Comparison of ENCODE assay signal across 9 cellular contexts in the genomic region with DNA sequence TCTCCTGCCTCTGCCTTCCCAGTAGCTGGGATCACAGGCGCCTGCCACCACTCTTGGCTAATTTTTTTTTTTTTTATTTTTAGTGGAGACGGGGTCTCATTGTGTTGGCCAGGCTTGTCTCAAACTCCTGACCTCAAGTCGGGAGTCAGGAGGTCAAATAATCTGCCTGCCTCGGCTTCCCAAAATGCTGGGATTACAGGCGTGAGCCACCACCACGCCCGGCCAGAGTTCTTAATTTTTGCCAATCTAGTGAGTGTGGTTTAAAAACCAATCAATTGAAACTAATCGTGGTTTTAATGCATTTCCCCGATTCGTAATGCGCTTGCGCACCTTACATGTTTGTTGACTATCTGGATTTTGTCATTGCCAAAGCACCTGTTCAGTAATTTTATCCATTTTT. TPM values are rescaled to one million over a fixed set of nuclear protein-coding genes. Genes with fewer than 3 reads are reported as not detected.
DNase-seq lines count a peak whose midpoint lies in the region; ATAC-seq and TF ChIP-seq lines count a peak whose summit lies in the region.
"Had no signal": no experiment of that assay in that cellular context is flagged by ENCODE, and none has a peak within 500 bp of the region (broad histone marks: within the 10 kb centered on the region; RNA-seq: fewer than 3 reads in every experiment).

No MANE protein-coding gene starts in this region.

- H3K9me3 Mint-ChIP-seq in activated CD4-positive, alpha-beta memory T cell treated with anti-CD3 and anti-CD28 coated beads, Interleukin-2, amount 10 ng/mL, durations not matched to agents 7 days and 5 days, result no peaks in the 10 kb centered on the region

- peak overlapping the region; percentile 84 for H2AFZ ChIP-seq in SK-N-SH (ENCODE audit: low read depth)

- H3K4me3 Mint-ChIP-seq in activated CD4-positive, alpha-beta memory T cell treated with anti-CD3 and anti-CD28 coated beads, Interleukin-2, amount 10 ng/mL, durations not matched to agents 7 days and 5 days, result peak overlapping the region; percentile 95

- no peak for TF ChIP-seq RAD21 in SK-N-SH (IDR thresholded peaks at IDR 0.05; ENCODE audit: low read length)

- CTCF ChIA-PET in SK-N-SH (lab: Yijun Ruan, JAX), result no interaction called here
- CTCF ChIA-PET in activated CD4-positive, alpha-beta memory T cell treated with anti-CD3 and anti-CD28 coated beads, Interleukin-2, amount 10 ng/mL, durations not matched to agents 7 days and 5 days (lab: Charles Lee), result no interaction called here

- peaks cover 34% of the 10 kb centered on the region for H3K4me1 Mint-ChIP-seq in activated CD4-positive, alpha-beta memory T cell treated with anti-CD3 and anti-CD28 coated beads, Interleukin-2, amount 10 ng/mL, durations not matched to agents 7 days and 5 days

- ATAC-seq in SK-N-SH treated with all-trans-retinoic acid at 6 μM for 48 hours (no peak), HG03457 (IDR thresholded peaks at IDR 0.05; ENCODE audit: unreplicated experiment) (no peak)

- peaks cover 33% of the 10 kb centered on the region for H3K36me3 Mint-ChIP-seq in activated CD4-positive, alpha-beta memory T cell treated with anti-CD3 and anti-CD28 coated beads, Interleukin-2, amount 10 ng/mL, durations not matched to agents 7 days and 5 days (ENCODE audit: low read depth)

- H3K27ac ChIP-seq in SK-N-SH (ENCODE audit: low read depth in 2 of 2, low read length in 1 of 2) (peak overlapping the region; percentile 91 to 94; a peak in 3 of 4 replicates), iPS-20b (ENCODE audit: low read length) (no peak overlapping the region), stomach (peak overlapping the region in 4 of 5 donors; percentile 81 to 94 (median 90))

- H3K36me3 ChIP-seq in SK-N-SH (replicated peaks in 1 of 2; ENCODE audit: control insufficient read depth in 1 of 2, insufficient read depth in 2 of 2, low read length in 1 of 2) (peaks cover 15 to 18% of the 10 kb centered on the region in 2 experiments), iPS-20b (ENCODE audit: insufficient read depth, low read depth, low read length) (peaks cover 18% of the 10 kb centered on the region), stomach (peaks cover 0 to 23% (median 15%) of the 10 kb centered on the region in 4 donors)

- no peaks in the 10 kb centered on the region for H3K27me3 ChIP-seq in SK-N-SH (ENCODE audit: insufficient read depth)
- no peaks in the 10 kb centered on the region for H3K27me3 ChIP-seq in iPS-20b (ENCODE audit: insufficient read depth, low read length)
- no peaks in the 10 kb centered on the region for H3K27me3 ChIP-seq in stomach

- H3F3A ChIP-seq in SK-N-SH (replicated peaks; ENCODE audit: insufficient read depth), result peaks cover 13% of the 10 kb centered on the region

- TF ChIP-seq CTCF in SK-N-SH (IDR thresholded peaks at IDR 0.05) (no peak), stomach (IDR thresholded peaks at IDR 0.05) (no peak), GM13977 (IDR thresholded peaks at IDR 0.05; ENCODE audit: extremely low read depth, insufficient read depth, missing control alignments) (no peak)

- H3K9me3 ChIP-seq in SK-N-SH (no peaks in the 10 kb centered on the region), iPS-20b (ENCODE audit: insufficient read depth, low read depth, low read length) (no peaks in the 10 kb centered on the region), stomach (peaks cover 0 to 5% (median 0%) of the 10 kb centered on the region in 4 donors)

- WGBS in SK-N-SH (ENCODE audit: low lambda C conversion rate), result 54% methylated on average over 12 of the region's 12 CpGs
- WGBS in stomach, 5 donors, result 84 to 89% (median 86%) methylated on average over 12 of the region's 12 CpGs

- H3K27ac Mint-ChIP-seq in activated CD4-positive, alpha-beta memory T cell treated with anti-CD3 and anti-CD28 coated beads, Interleukin-2, amount 10 ng/mL, durations not matched to agents 7 days and 5 days, result peak overlapping the region; percentile 89

- no peaks in the 10 kb centered on the region for H3K9me2 ChIP-seq in SK-N-SH

- intact Hi-C loops in stomach (cut with DNase I; ENCODE audit: low total_unique reads), result no loop called here

- peak overlapping the region; percentile 70 to 78 for H3K4me3 ChIP-seq in SK-N-SH (ENCODE audit: low read depth in 2 of 2, low read length in 1 of 2)
- peak overlapping the region; percentile 92 for H3K4me3 ChIP-seq in iPS-20b (ENCODE audit: low read length)
- H3K4me3 ChIP-seq in stomach, result peak overlapping the region in 3 of 4 donors; percentile 61 to 98 (median 74)

- in situ Hi-C loops in GM13977 (cut with MboI; ENCODE audit: low pct_unique_long_range_greater_than_20kb, low sequenced_read_pairs, unreplicated experiment), result no loop called here

- H3K9ac ChIP-seq in SK-N-SH (peak overlapping the region; percentile 82), iPS-20b (ENCODE audit: low read depth, low read length) (peak overlapping the region; percentile 79; the same call in 1 of the 2 replicates)

- no peak for TF ChIP-seq POLR2A in stomach (IDR thresholded peaks at IDR 0.05)

- TF ChIP-seq EP300 in SK-N-SH (IDR thresholded peaks at IDR 0.05; ENCODE audit: borderline replicate concordance in 1 of 2, low read depth in 1 of 2, low read length in 1 of 2) (no peak), stomach (IDR thresholded peaks at IDR 0.05) (no peak)

- H4K20me1 ChIP-seq in SK-N-SH (ENCODE audit: insufficient read depth), result peaks cover 17% of the 10 kb centered on the region

- peaks cover 40% of the 10 kb centered on the region for H3K79me2 ChIP-seq in SK-N-SH (ENCODE audit: insufficient read depth)

- POLR2A ChIA-PET in SK-N-SH (lab: Yijun Ruan, JAX), result no interaction called here
- POLR2A ChIA-PET in activated CD4-positive, alpha-beta memory T cell treated with anti-CD3 and anti-CD28 coated beads, Interleukin-2, amount 10 ng/mL, durations not matched to agents 7 days and 5 days (lab: Charles Lee), result interaction anchor here (0.6 kb wide), 1 partner anchor 1240 kb away, joined by 3 read pairs; no protein-coding TSS in a partner anchor

- peak overlapping the region; percentile 68 for H3K4me2 ChIP-seq in SK-N-SH

- peaks cover 8% of the 10 kb centered on the region for H3K27me3 Mint-ChIP-seq in activated CD4-positive, alpha-beta memory T cell treated with anti-CD3 and anti-CD28 coated beads, Interleukin-2, amount 10 ng/mL, durations not matched to agents 7 days and 5 days

- no peak for DNase-seq in SK-N-SH
- DNase-seq in activated CD4-positive, alpha-beta memory T cell treated with anti-CD3 and anti-CD28 coated beads, Interleukin-2, amount 10 ng/mL, durations not matched to agents 7 days and 5 days, result no peak
- no peak for DNase-seq in stomach
- DNase-seq in GM13977 (ENCODE audit: low spot score), result no peak
- DNase-seq in MV-4-11 (lab: John Stamatoyannopoulos, UW), result no peak
- DNase-seq: T-helper 9 cell had no signal

- H3K4me1 ChIP-seq in SK-N-SH (ENCODE audit: control insufficient read depth in 1 of 2, insufficient read depth in 2 of 2, low read depth in 1 of 2, low read length in 1 of 2), result peaks cover 0 to 9% of the 10 kb centered on the region in 2 experiments; a peak in 2 of 4 replicates
- H3K4me1 ChIP-seq in iPS-20b (ENCODE audit: insufficient read depth, low read length), result no peaks in the 10 kb centered on the region; the same call in 1 of the 2 replicates
- H3K4me1 ChIP-seq in stomach, result peaks cover 25 to 44% (median 38%) of the 10 kb centered on the region in 4 donors

TF ChIP-seq in SK-N-SH, 30 proteins besides CTCF, POLR2A, EP300 and RAD21 (continues in another document):
- TF ChIP-seq FOSL2 (IDR thresholded peaks at IDR 0.05; ENCODE audit: borderline replicate concordance, low read depth) (no peak), GABPA (IDR thresholded peaks at IDR 0.05; ENCODE audit: low read depth) (no peak), RXRA (IDR thresholded peaks at IDR 0.05; ENCODE audit: borderline replicate concordance, low read depth) (no peak), ELF1 (IDR thresholded peaks at IDR 0.05) (no peak), RFX5 (IDR thresholded peaks at IDR 0.05; ENCODE audit: low read length) (no peak)

TF ChIP-seq in SK-N-SH treated with all-trans-retinoic acid at 6 μM for 48 hours, 23 proteins besides CTCF, POLR2A, EP300 and RAD21 (continues in another document):
- TF ChIP-seq BACH2 (CRISPR knock-in tag; IDR thresholded peaks at IDR 0.05; ENCODE audit: borderline replicate concordance) (no peak), ZC3H10 (CRISPR knock-in tag; IDR thresholded peaks at IDR 0.05) (no peak), SNAI2 (CRISPR knock-in tag; IDR thresholded peaks at IDR 0.05) (no peak)
- TF ChIP-seq, protein P1, sequence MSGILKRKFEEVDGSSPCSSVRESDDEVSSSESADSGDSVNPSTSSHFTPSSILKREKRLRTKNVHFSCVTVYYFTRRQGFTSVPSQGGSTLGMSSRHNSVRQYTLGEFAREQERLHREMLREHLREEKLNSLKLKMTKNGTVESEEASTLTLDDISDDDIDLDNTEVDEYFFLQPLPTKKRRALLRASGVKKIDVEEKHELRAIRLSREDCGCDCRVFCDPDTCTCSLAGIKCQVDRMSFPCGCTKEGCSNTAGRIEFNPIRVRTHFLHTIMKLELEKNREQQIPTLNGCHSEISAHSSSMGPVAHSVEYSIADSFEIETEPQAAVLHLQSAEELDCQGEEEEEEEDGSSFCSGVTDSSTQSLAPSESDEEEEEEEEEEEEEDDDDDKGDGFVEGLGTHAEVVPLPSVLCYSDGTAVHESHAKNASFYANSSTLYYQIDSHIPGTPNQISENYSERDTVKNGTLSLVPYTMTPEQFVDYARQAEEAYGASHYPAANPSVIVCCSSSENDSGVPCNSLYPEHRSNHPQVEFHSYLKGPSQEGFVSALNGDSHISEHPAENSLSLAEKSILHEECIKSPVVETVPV (CRISPR knock-in tag; IDR thresholded peaks at IDR 0.05), result no peak

RNA-seq across cellular contexts. Expression of gene SAP18, which starts 0.5 kb away (rescaled TPM):
- 36.6 and 36.8 TPM in 2 replicates for polyA plus RNA-seq in SK-N-SH (2012; rRNA removed)
- 45.4 and 74.2 TPM in 2 replicates for polyA plus RNA-seq in SK-N-SH (2012; cell fraction: cytosol; rRNA removed)
- polyA plus RNA-seq in SK-N-SH (2012; cell fraction: nucleus; rRNA removed), result 12.0 and 20.4 TPM in 2 replicates
- 100 to 1,000 TPM; 183 to 193 TPM for total RNA-seq in activated CD4-positive, alpha-beta memory T cell treated with anti-CD3 and anti-CD28 coated beads, Interleukin-2, amount 10 ng/mL, durations not matched to agents 7 days and 5 days
- total RNA-seq in stomach, result 10 to 100 TPM; 20.3 to 60.8 (median 37.9) TPM
- polyA plus RNA-seq in stomach, result 100 to 1,000 TPM in 1 of 3 donors, 10 to 100 TPM in 2; 70.2 to 113 (median 88.0) TPM

RNA-seq across cellular contexts. Expression of gene SKA3, which starts 37.0 kb away (rescaled TPM):
- polyA plus RNA-seq in SK-N-SH (2012; rRNA removed) (5.9 and 6.4 TPM in 2 replicates), stomach (1 to 10 TPM in 2 of 3 donors, under 1 TPM in 1; 0.76 to 3.1 (median 2.7) TPM)
- 8.3 and 9.0 TPM in 2 replicates for polyA plus RNA-seq in SK-N-SH (2012; cell fraction: cytosol; rRNA removed)
- polyA plus RNA-seq in SK-N-SH (2012; cell fraction: nucleus; rRNA removed), result 2.5 and 4.2 TPM in 2 replicates
- total RNA-seq in activated CD4-positive, alpha-beta memory T cell treated with anti-CD3 and anti-CD28 coated beads, Interleukin-2, amount 10 ng/mL, durations not matched to agents 7 days and 5 days, result 10 to 100 TPM; 33.2 to 34.7 TPM
- total RNA-seq in stomach, result 1 to 10 TPM in 4 of 5 donors, not detected in 1; 1.4 to 3.0 (median 2.5) TPM

RNA-seq across cellular contexts. Expression of gene MRPL57, which starts 37.1 kb away (rescaled TPM):
- polyA plus RNA-seq in SK-N-SH (2012; rRNA removed) (16.4 and 19.9 TPM in 2 replicates), stomach (10 to 100 TPM; 29.1 to 34.5 (median 30.9) TPM)
- 16.3 and 16.5 TPM in 2 replicates for polyA plus RNA-seq in SK-N-SH (2012; cell fraction: cytosol; rRNA removed)
- polyA plus RNA-seq in SK-N-SH (2012; cell fraction: nucleus; rRNA removed), result 7.4 and 8.2 TPM in 2 replicates
- total RNA-seq in activated CD4-positive, alpha-beta memory T cell treated with anti-CD3 and anti-CD28 coated beads, Interleukin-2, amount 10 ng/mL, durations not matched to agents 7 days and 5 days, result 10 to 100 TPM; 18.2 to 18.5 TPM
- total RNA-seq in stomach, result 10 to 100 TPM; 13.8 to 83.0 (median 19.8) TPM

Comparison
In these comparisons a context has a peak if more than half of its experiments do, and no peak if none do; other contexts are left out.
1. RNA of gene SKA3, which starts 37.0 kb away (total RNA-seq): 33.2 to 34.7 TPM in activated CD4-positive, alpha-beta memory T cell treated with anti-CD3 and anti-CD28 coated beads, Interleukin-2, amount 10 ng/mL, durations not matched to agents 7 days and 5 days; 1.4 to 3.0 TPM in stomach; every median in the first group is over 4 times any median in the second.
2. Peak in every context shown above with its lines, with median percentiles within 50 percentile points of each other: H3K4me3 ChIP-seq.